In the genomic region with DNA sequence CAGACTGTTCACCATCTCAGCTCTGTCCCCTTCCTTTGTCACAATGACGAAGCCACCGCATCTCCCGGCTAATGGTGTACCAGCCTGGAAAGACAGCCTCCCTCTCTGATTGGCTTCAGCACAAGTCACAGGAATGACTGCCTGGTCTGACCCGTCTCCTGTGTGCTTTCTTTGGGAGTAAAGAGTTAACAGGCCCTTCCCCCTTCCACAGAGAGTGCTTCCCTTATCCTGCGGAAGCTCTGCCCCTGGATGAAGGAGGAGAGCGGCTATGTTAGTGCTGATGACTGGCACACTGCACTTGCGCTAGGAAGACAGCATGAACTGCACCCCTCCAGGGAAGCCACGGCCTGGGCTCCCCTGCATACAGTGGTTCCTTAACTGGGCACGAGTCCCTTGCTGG, we compare ENCODE assay signal across 1 cellular context.
TF ChIP-seq lines count a peak whose summit lies in the region.

No MANE protein-coding gene starts in this region.

TF ChIP-seq in GM23338, 12 proteins besides CTCF, POLR2A, EP300 and RAD21:
- TF ChIP-seq, protein P1, sequence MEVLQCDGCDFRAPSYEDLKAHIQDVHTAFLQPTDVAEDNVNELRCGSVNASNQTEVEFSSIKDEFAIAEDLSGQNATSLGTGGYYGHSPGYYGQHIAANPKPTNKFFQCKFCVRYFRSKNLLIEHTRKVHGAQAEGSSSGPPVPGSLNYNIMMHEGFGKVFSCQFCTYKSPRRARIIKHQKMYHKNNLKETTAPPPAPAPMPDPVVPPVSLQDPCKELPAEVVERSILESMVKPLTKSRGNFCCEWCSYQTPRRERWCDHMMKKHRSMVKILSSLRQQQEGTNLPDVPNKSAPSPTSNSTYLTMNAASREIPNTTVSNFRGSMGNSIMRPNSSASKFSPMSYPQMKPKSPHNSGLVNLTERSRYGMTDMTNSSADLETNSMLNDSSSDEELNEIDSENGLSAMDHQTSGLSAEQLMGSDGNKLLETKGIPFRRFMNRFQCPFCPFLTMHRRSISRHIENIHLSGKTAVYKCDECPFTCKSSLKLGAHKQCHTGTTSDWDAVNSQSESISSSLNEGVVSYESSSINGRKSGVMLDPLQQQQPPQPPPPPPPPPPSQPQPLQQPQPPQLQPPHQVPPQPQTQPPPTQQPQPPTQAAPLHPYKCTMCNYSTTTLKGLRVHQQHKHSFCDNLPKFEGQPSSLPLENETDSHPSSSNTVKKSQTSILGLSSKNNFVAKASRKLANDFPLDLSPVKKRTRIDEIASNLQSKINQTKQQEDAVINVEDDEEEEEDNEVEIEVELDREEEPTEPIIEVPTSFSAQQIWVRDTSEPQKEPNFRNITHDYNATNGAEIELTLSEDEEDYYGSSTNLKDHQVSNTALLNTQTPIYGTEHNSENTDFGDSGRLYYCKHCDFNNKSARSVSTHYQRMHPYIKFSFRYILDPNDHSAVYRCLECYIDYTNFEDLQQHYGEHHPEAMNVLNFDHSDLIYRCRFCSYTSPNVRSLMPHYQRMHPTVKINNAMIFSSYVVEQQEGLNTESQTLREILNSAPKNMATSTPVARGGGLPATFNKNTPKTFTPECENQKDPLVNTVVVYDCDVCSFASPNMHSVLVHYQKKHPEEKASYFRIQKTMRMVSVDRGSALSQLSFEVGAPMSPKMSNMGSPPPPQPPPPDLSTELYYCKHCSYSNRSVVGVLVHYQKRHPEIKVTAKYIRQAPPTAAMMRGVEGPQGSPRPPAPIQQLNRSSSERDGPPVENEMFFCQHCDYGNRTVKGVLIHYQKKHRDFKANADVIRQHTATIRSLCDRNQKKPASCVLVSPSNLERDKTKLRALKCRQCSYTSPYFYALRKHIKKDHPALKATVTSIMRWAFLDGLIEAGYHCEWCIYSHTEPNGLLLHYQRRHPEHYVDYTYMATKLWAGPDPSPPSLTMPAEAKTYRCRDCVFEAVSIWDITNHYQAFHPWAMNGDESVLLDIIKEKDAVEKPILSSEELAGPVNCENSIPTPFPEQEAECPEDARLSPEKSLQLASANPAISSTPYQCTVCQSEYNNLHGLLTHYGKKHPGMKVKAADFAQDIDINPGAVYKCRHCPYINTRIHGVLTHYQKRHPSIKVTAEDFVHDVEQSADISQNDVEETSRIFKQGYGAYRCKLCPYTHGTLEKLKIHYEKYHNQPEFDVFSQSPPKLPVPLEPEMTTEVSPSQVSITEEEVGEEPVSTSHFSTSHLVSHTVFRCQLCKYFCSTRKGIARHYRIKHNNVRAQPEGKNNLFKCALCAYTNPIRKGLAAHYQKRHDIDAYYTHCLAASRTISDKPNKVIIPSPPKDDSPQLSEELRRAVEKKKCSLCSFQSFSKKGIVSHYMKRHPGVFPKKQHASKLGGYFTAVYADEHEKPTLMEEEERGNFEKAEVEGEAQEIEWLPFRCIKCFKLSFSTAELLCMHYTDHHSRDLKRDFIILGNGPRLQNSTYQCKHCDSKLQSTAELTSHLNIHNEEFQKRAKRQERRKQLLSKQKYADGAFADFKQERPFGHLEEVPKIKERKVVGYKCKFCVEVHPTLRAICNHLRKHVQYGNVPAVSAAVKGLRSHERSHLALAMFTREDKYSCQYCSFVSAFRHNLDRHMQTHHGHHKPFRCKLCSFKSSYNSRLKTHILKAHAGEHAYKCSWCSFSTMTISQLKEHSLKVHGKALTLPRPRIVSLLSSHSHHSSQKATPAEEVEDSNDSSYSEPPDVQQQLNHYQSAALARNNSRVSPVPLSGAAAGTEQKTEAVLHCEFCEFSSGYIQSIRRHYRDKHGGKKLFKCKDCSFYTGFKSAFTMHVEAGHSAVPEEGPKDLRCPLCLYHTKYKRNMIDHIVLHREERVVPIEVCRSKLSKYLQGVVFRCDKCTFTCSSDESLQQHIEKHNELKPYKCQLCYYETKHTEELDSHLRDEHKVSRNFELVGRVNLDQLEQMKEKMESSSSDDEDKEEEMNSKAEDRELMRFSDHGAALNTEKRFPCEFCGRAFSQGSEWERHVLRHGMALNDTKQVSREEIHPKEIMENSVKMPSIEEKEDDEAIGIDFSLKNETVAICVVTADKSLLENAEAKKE (CRISPR knock-in tag; IDR thresholded peaks at IDR 0.05): no peak
- no peak for TF ChIP-seq EZH2phosphoT487 (IDR thresholded peaks at IDR 0.05; ENCODE audit: unreplicated experiment)
- TF ChIP-seq CREB1 (CRISPR knock-in tag; IDR thresholded peaks at IDR 0.05; ENCODE audit: low read depth): no peak
